ENCODE assay signal across 8 cellular contexts in genomic region chr10:89032141-89032814, GRCh38. TPM values are rescaled to one million over a fixed set of nuclear protein-coding genes. Genes with fewer than 3 reads are reported as not detected.
A peak's percentile ranks its signal among the peaks of the same experiment; 100 is the strongest.
DNase-seq lines count a peak whose midpoint lies in the region; ATAC-seq and TF ChIP-seq lines count a peak whose summit lies in the region.

No MANE protein-coding gene starts in this region.

- WGBS in heart left ventricle, 4 donors = 53 to 63% (median 55%) methylated on average over 7 of the region's 7 CpGs

- intact Hi-C loops in heart left ventricle (cut with DNase I) = loop anchor here in 3 of 10 donors (2.0 to 5.0 kb wide), 3 partner anchors 40 to 177 kb away; no protein-coding TSS in a partner anchor
- intact Hi-C loops in cardiac septum (cut with DNase I) = no loop called here

- TF ChIP-seq POLR2A in heart left ventricle (IDR thresholded peaks at IDR 0.05) = no peak

- peak overlapping the region in 1 of 12 donors; percentile 48 for H3K27ac ChIP-seq in heart left ventricle

- no peaks in the 10 kb centered on the region for H3K9me3 ChIP-seq in heart left ventricle

- H3K4me1 ChIP-seq in heart left ventricle = peaks cover 0 to 48% (median 7%) of the 10 kb centered on the region in 12 donors

- DNase-seq in heart left ventricle = no peak
- no peak for DNase-seq in cardiac septum (ENCODE audit: low spot score)
- peak; percentile 68 for DNase-seq in HK-2 (ENCODE audit: unreplicated experiment)
- peak; percentile 36 for DNase-seq in activated CD8-positive, alpha-beta memory T cell treated with anti-CD3 and anti-CD28 coated beads, Interleukin-2, amount 50 U/mL, for 24 hours (ENCODE audit: extremely low read depth)
- peak; percentile 85 for DNase-seq in kidney tubule cell (ENCODE audit: low spot score)
- DNase-seq in cerebellum (ENCODE audit: low spot score) = no peak
- no peak for DNase-seq in NCI-H1930 (lab: John Stamatoyannopoulos, UW)
- DNase-seq in NCI-H146 treated with DMSO at 0.1 percent for 48 hours (lab: John Stamatoyannopoulos, UW; ENCODE audit: unreplicated experiment) = no peak

- ATAC-seq in heart left ventricle = peak in 3 of 4 donors; percentile 39 to 51 (median 50)

- H3K4me3 ChIP-seq in heart left ventricle = no peak overlapping the region

- no peaks in the 10 kb centered on the region for H3K36me3 ChIP-seq in heart left ventricle

- TF ChIP-seq CTCF in heart left ventricle (IDR thresholded peaks at IDR 0.05) = no peak

- no peaks in the 10 kb centered on the region for H3K27me3 ChIP-seq in heart left ventricle

RNA-seq across cellular contexts. Expression of gene FAS, which starts 41.7 kb away (rescaled TPM):
- total RNA-seq in heart left ventricle (10 to 100 TPM in 2 of 9 donors, 1 to 10 TPM in 7; 2.6 to 15.6 (median 5.1) TPM), cardiac septum (5.1 TPM), cerebellum (3.1 TPM)
- polyA plus RNA-seq in heart left ventricle = 1 to 10 TPM; 1.6 to 3.2 TPM

Comparison
In these comparisons a context has a peak if more than half of its experiments do, and no peak if none do; other contexts are left out.
1. DNase-seq: peak in HK-2 (single experiment), activated CD8-positive, alpha-beta memory T cell treated with anti-CD3 and anti-CD28 coated beads, Interleukin-2, amount 50 U/mL, for 24 hours (single experiment) and kidney tubule cell (single experiment); none in heart left ventricle (0 of 5), cardiac septum (single experiment), cerebellum (single experiment), NCI-H1930 (0 of 2) and NCI-H146 treated with DMSO at 0.1 percent for 48 hours (single experiment).